In the genomic region with DNA sequence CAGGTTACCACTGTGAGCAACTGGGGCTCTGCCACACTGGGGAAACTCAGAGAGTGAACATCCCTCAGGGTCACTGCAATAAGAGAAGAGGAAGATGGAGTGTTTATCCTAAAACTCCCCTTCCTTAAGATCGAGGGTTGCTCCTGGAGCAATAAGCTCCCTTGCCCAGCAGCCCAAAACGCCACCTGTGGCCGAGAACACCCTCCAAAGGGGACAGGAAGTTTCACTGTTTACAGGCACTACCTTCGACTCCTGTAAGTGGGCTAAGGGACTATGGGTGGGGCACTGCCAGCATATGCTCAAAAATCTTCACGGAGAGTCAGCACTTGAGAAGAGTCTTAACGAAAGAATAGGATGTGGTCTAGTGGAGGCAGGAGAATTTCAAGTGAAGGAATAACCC, we compare ENCODE assay signal across 1 cellular context.
TF ChIP-seq lines count a peak whose summit lies in the region.

No MANE protein-coding gene starts in this region.

TF ChIP-seq in H1, 55 proteins besides CTCF, POLR2A, EP300 and RAD21 (continued from another document):
- TF ChIP-seq HDAC6 (IDR thresholded peaks at IDR 0.05; ENCODE audit: low read depth, low read length) (no peak), SIRT6 (IDR thresholded peaks at IDR 0.05; ENCODE audit: low read length) (no peak), SIX5 (IDR thresholded peaks at IDR 0.05; ENCODE audit: low read depth, low read length) (no peak), SIN3A (conservative IDR thresholded peaks at IDR 0.05 in 1 of 2, IDR thresholded peaks at IDR 0.05 in 1 of 2; ENCODE audit: low read depth in 1 of 2, low read length in 2 of 2) (no peak)
